In genomic region chr12:96248532-96248931, GRCh38 we compare ENCODE assay signal across 19 cellular contexts. TPM values are rescaled to one million over a fixed set of nuclear protein-coding genes. Genes with fewer than 3 reads are reported as not detected.
DNase-seq lines count a peak whose midpoint lies in the region; ATAC-seq and TF ChIP-seq lines count a peak whose summit lies in the region.
"Had no signal": no experiment of that assay in that cellular context is flagged by ENCODE, and none has a peak within 500 bp of the region (broad histone marks: within the 10 kb centered on the region; RNA-seq: fewer than 3 reads in every experiment).

No MANE protein-coding gene starts in this region.

- H3K9me3 ChIP-seq in osteoblast (ENCODE audit: low read depth, low read length) = no peaks in the 10 kb centered on the region
- no peaks in the 10 kb centered on the region for H3K9me3 ChIP-seq in suprapubic skin
- H3K9me3 ChIP-seq: lower lobe of right lung, psoas muscle had no signal

- WGBS in suprapubic skin = 61% methylated on average over 8 of the region's 9 CpGs

- DNase-seq in Right ventricle myocardium inferior (ENCODE audit: missing footprints) (no peak), cardiac septum (ENCODE audit: low spot score) (no peak), head of caudate nucleus (peak in 33 of 42 donors; percentile 31 to 76 (median 57)), osteoblast (ENCODE audit: insufficient read length, low spot score, missing footprints) (no peak), H7 (no peak), HUDEP-2 (lab: John Stamatoyannopoulos, UW; ENCODE audit: unreplicated experiment in 76 of 76) (no peak), immature natural killer cell (no peak), suprapubic skin (ENCODE audit: low spot score in 2 of 2) (no peak)
- DNase-seq: activated CD8-positive, alpha-beta T cell treated with anti-CD3 and anti-CD28 coated beads, Interleukin-2, amount 10 ng/mL, durations not matched to agents 7 days and 5 days; effector CD4-positive, alpha-beta T cell; Kasumi-1; lower lobe of right lung; natural killer cell; NCI-H1105; NCI-H345; T-helper 17 cell had no signal

- peaks cover 4 to 20% (median 6%) of the 10 kb centered on the region in 3 donors for H3K27me3 Mint-ChIP-seq in immature natural killer cell (ENCODE audit: low read depth in 3 of 3)
- H3K27me3 Mint-ChIP-seq: stimulated activated naive CD8-positive, alpha-beta T cell treated with anti-CD3 and anti-CD28 coated beads, Interleukin-15, Interleukin-2, amounts not matched to agents 100 ng/mL and 50 ng/mL, for 24 hours; T-helper 17 cell had no signal

- peak overlapping the region; percentile 85 for H3K27ac ChIP-seq in osteoblast (ENCODE audit: low read depth, low read length)
- H3K27ac ChIP-seq in suprapubic skin = no peak overlapping the region

- intact Hi-C loops in Right ventricle myocardium inferior (cut with DNase I) = no loop called here
- intact Hi-C loops in cardiac septum (cut with DNase I) = no loop called here
- intact Hi-C loops in head of caudate nucleus (cut with DNase I) = no loop called here

- H3K36me3 ChIP-seq in osteoblast (ENCODE audit: insufficient read depth, low read length) = peaks cover 40% of the 10 kb centered on the region
- no peaks in the 10 kb centered on the region; the same call in 1 of the 2 replicates for H3K36me3 ChIP-seq in H7 (replicated peaks; ENCODE audit: control insufficient read depth, insufficient read depth, low read length)
- peaks cover 42% of the 10 kb centered on the region for H3K36me3 ChIP-seq in suprapubic skin

- peak; percentile 47 for ATAC-seq in Right ventricle myocardium inferior
- ATAC-seq: WTC11 had no signal

- peak overlapping the region in 2 of 6 donors; percentile 26 to 65 for H3K27ac Mint-ChIP-seq in immature natural killer cell
- H3K27ac Mint-ChIP-seq: T-helper 17 cell had no signal

- H2AFZ ChIP-seq in osteoblast (ENCODE audit: low read length) = no peak overlapping the region

- no peak overlapping the region for H3K4me2 ChIP-seq in osteoblast (ENCODE audit: insufficient read depth, low read length)

- H3K4me3 ChIP-seq in osteoblast (ENCODE audit: insufficient read depth, low read length) = no peak overlapping the region
- H3K4me3 ChIP-seq in H7 (ENCODE audit: insufficient read depth, low read depth, low read length) = no peak overlapping the region
- no peak overlapping the region for H3K4me3 ChIP-seq in suprapubic skin
- H3K4me3 ChIP-seq: lower lobe of right lung, psoas muscle had no signal

- peaks cover 91% of the 10 kb centered on the region for H3K79me2 ChIP-seq in osteoblast (ENCODE audit: insufficient read depth, low read length)

- TF ChIP-seq EP300 in suprapubic skin (IDR thresholded peaks at IDR 0.05) = no peak

- no peak overlapping the region for H3K4me3 Mint-ChIP-seq in immature natural killer cell
- H3K4me3 Mint-ChIP-seq: activated CD8-positive, alpha-beta T cell treated with anti-CD3 and anti-CD28 coated beads, Interleukin-2, amount 10 ng/mL, durations not matched to agents 7 days and 5 days; natural killer cell; stimulated activated naive CD8-positive, alpha-beta T cell treated with anti-CD3 and anti-CD28 coated beads, Interleukin-15, Interleukin-2, amounts not matched to agents 100 ng/mL and 50 ng/mL, for 24 hours; T-helper 17 cell; WTC11 had no signal

- H3K9me3 Mint-ChIP-seq in immature natural killer cell = no peaks in the 10 kb centered on the region
- H3K9me3 Mint-ChIP-seq: natural killer cell; stimulated activated naive CD8-positive, alpha-beta T cell treated with anti-CD3 and anti-CD28 coated beads, Interleukin-15, Interleukin-2, amounts not matched to agents 100 ng/mL and 50 ng/mL, for 24 hours; WTC11 had no signal

- H3K4me1 ChIP-seq in osteoblast (ENCODE audit: insufficient read depth, low read length) = peaks cover 13% of the 10 kb centered on the region
- peaks cover 18% of the 10 kb centered on the region for H3K4me1 ChIP-seq in suprapubic skin
- H3K4me1 ChIP-seq: psoas muscle had no signal

- H4K20me1 ChIP-seq in osteoblast (ENCODE audit: insufficient read depth, low read length) = peaks cover 8% of the 10 kb centered on the region

- TF ChIP-seq POLR2A in suprapubic skin (IDR thresholded peaks at IDR 0.05) = no peak

- no peak for TF ChIP-seq CTCF in osteoblast (IDR thresholded peaks at IDR 0.05; ENCODE audit: extremely low read depth, low read depth, low read length)
- no peak for TF ChIP-seq CTCF in suprapubic skin (IDR thresholded peaks at IDR 0.05)

- no peaks in the 10 kb centered on the region for H3K27me3 ChIP-seq in osteoblast (ENCODE audit: insufficient read depth, low read length)
- no peaks in the 10 kb centered on the region for H3K27me3 ChIP-seq in H7 (ENCODE audit: control insufficient read depth, insufficient read depth, low read length)
- no peaks in the 10 kb centered on the region for H3K27me3 ChIP-seq in suprapubic skin

- H3K36me3 Mint-ChIP-seq in immature natural killer cell = peaks cover 21 to 40% (median 28%) of the 10 kb centered on the region in 3 donors

- peaks cover 50 to 68% of the 10 kb centered on the region in 2 donors for H3K4me1 Mint-ChIP-seq in immature natural killer cell
- H3K4me1 Mint-ChIP-seq: WTC11 had no signal

RNA-seq across cellular contexts. Expression of gene ELK3, which starts 54.4 kb away (rescaled TPM):
- total RNA-seq in Right ventricle myocardium inferior (20.8 TPM), cardiac septum (18.6 TPM), osteoblast (27.5 and 30.1 TPM in 2 replicates), suprapubic skin (10 to 100 TPM in 3 of 4 donors, 1 to 10 TPM in 1; 10.0 to 13.5 (median 11.0) TPM)
- total RNA-seq in H7 (2014; rRNA removed; shearing (Covaris generic)) = 23.8 and 27.6 TPM in 2 replicates
- 10 to 100 TPM in 1 of 3 donors, 1 to 10 TPM in 2; 4.7 to 21.7 (median 6.9) TPM for polyA plus RNA-seq in immature natural killer cell

Comparison
In these comparisons a context has a peak if more than half of its experiments do, and no peak if none do; other contexts are left out.
1. DNase-seq: peak in head of caudate nucleus (33 of 42); none in Right ventricle myocardium inferior (single experiment), cardiac septum (single experiment), osteoblast (single experiment), H7 (single experiment), HUDEP-2 (0 of 76), immature natural killer cell (0 of 3) and suprapubic skin (0 of 2).